ENCODE assay signal across 1 cellular context in the genomic region with DNA sequence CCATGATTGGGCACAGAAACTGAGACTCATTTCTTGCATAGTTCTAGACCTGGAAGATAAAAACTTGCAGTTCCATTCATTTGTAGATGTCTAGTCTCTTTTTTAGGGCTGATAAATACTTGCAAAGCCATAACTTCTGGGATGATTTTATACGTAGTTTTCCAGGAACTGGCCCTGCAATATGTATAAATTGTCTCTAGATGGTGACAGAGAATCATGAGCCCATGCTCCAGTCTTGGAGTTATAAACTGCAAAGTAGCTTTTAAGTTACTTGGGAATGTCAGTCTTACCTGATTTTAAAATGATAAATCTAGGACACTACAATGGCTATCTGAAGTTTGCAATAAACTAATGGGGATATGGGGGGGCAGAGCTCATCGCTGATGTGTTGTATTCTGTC.
TF ChIP-seq lines count a peak whose summit lies in the region.

No MANE protein-coding gene starts in this region.

TF ChIP-seq in WTC11, 78 proteins besides CTCF, POLR2A, EP300 and RAD21:
- TF ChIP-seq ATF6 (CRISPR knock-in tag; IDR thresholded peaks at IDR 0.05): no peak
- TF ChIP-seq CBFB (CRISPR knock-in tag; IDR thresholded peaks at IDR 0.05; ENCODE audit: low read depth): no peak
- no peak for TF ChIP-seq E2F4 (CRISPR knock-in tag; IDR thresholded peaks at IDR 0.05; ENCODE audit: borderline replicate concordance, low read depth)
- no peak for TF ChIP-seq SP1 (CRISPR knock-in tag; conservative IDR thresholded peaks at IDR 0.05)
- no peak for TF ChIP-seq ZNF232 (CRISPR knock-in tag; IDR thresholded peaks at IDR 0.05)
- no peak for TF ChIP-seq MLX (CRISPR knock-in tag; IDR thresholded peaks at IDR 0.05)
- no peak for TF ChIP-seq PREB (CRISPR knock-in tag; IDR thresholded peaks at IDR 0.05; ENCODE audit: borderline replicate concordance)
- no peak for TF ChIP-seq FOXJ3 (CRISPR knock-in tag; IDR thresholded peaks at IDR 0.05; ENCODE audit: borderline replicate concordance)
- no peak for TF ChIP-seq IRF2 (CRISPR knock-in tag; IDR thresholded peaks at IDR 0.05; ENCODE audit: borderline replicate concordance, low read depth)
- no peak for TF ChIP-seq EMX1 (CRISPR knock-in tag; IDR thresholded peaks at IDR 0.05)
- no peak for TF ChIP-seq HMGA2 (CRISPR knock-in tag; IDR thresholded peaks at IDR 0.05)
- no peak for TF ChIP-seq ERG (CRISPR knock-in tag; IDR thresholded peaks at IDR 0.05)
- no peak for TF ChIP-seq ZNF121 (CRISPR knock-in tag; IDR thresholded peaks at IDR 0.05)
- no peak for TF ChIP-seq OVOL2 (CRISPR knock-in tag; IDR thresholded peaks at IDR 0.05; ENCODE audit: borderline replicate concordance)
- no peak for TF ChIP-seq ESRRA (CRISPR knock-in tag; IDR thresholded peaks at IDR 0.05; ENCODE audit: borderline replicate concordance)
